ENCODE assay signal across 21 cellular contexts in the genomic region with DNA sequence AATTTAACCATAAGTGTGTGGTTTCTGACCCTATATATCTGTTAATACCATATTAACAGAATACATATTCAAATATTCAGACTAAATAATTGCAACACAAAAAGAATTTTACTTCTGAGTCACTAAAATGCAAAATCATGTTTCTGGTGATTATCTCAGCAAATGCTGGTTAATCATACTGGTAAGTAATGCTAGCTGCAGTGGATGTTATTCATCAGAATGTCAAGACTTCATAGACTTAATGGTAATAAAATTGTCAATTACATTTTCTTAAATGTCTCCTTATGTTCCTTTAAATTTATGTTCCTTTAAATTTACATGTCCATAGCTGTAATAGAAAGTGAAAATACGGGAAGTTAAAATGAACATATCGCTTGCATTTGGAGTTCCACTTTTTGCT.
"Had no signal": no experiment of that assay in that cellular context is flagged by ENCODE, and none has a peak within 500 bp of the region (broad histone marks: within the 10 kb centered on the region; RNA-seq: fewer than 3 reads in every experiment).

No MANE protein-coding gene starts in this region.

- H3K9me3 ChIP-seq: body of pancreas, esophagus squamous epithelium, thyroid gland had no signal

- H3K27me3 Mint-ChIP-seq: activated CD8-positive, alpha-beta T cell treated with anti-CD3 and anti-CD28 coated beads for 36 hours; activated naive CD8-positive, alpha-beta T cell; progenitor cell of endocrine pancreas; stimulated activated naive B cell treated with anti-CD40 and anti-IgM and Interleukin-4, amounts not matched to agents 10 μg/mL and 1 μg/mL and 100 μg/mL, for 72 hours had no signal

- H3K4me1 Mint-ChIP-seq: mesothelial cell of epicardium; nephron progenitor cell; stimulated activated naive B cell treated with anti-CD40 and anti-IgM and Interleukin-4, amounts not matched to agents 10 μg/mL and 1 μg/mL and 100 μg/mL, for 72 hours had no signal

- H3K36me3 Mint-ChIP-seq: activated naive CD8-positive, alpha-beta T cell; mesothelial cell of epicardium had no signal

- H3K4me3 ChIP-seq: body of pancreas, esophagus squamous epithelium, right atrium auricular region, thyroid gland had no signal

- H3K27me3 ChIP-seq: body of pancreas, esophagus squamous epithelium, right atrium auricular region, thyroid gland had no signal

- DNase-seq: activated CD4-positive, alpha-beta T cell treated with anti-CD3 and anti-CD28 coated beads for 48 hours; activated CD8-positive, alpha-beta T cell treated with anti-CD3 and anti-CD28 coated beads for 36 hours; activated gamma-delta T cell; activated T-cell treated with anti-CD3 and anti-CD28 coated beads, Interleukin-2, amount 50 U/mL, for 4 hours; amygdala; body of pancreas; central memory CD4-positive, alpha-beta T cell; cortex of kidney; effector CD4-positive, alpha-beta T cell; esophagus squamous epithelium; foreskin melanocyte; head of caudate nucleus; kidney glomerular epithelial cell; nephron progenitor cell; stimulated activated CD4-positive, alpha-beta T cell treated with anti-CD3 and anti-CD28 coated beads, Interleukin-4, amount 100 ng/mL, for 1 hour; stimulated activated naive B cell treated with anti-CD40 and anti-IgM and Interleukin-4, amounts not matched to agents 10 μg/mL and 1 μg/mL and 100 μg/mL, for 72 hours; thyroid gland had no signal

- H3K4me3 Mint-ChIP-seq: activated CD8-positive, alpha-beta T cell treated with anti-CD3 and anti-CD28 coated beads for 36 hours; activated naive CD8-positive, alpha-beta T cell; activated T-cell treated with anti-CD3 and anti-CD28 coated beads, Interleukin-2, amount 50 U/mL, for 4 hours; mesothelial cell of epicardium; nephron progenitor cell; stimulated activated naive B cell treated with anti-CD40 and anti-IgM and Interleukin-4, amounts not matched to agents 10 μg/mL and 1 μg/mL and 100 μg/mL, for 72 hours had no signal

- ATAC-seq: activated CD8-positive, alpha-beta T cell treated with anti-CD3 and anti-CD28 coated beads for 36 hours; activated T-cell treated with anti-CD3 and anti-CD28 coated beads, Interleukin-2, amount 50 U/mL, for 4 hours; body of pancreas; stimulated activated naive B cell treated with anti-CD40 and anti-IgM and Interleukin-4, amounts not matched to agents 10 μg/mL and 1 μg/mL and 100 μg/mL, for 72 hours had no signal

- H3K36me3 ChIP-seq: esophagus squamous epithelium, right atrium auricular region, thyroid gland had no signal

- H3K9me3 Mint-ChIP-seq: activated CD8-positive, alpha-beta T cell treated with anti-CD3 and anti-CD28 coated beads for 36 hours had no signal

- H3K27ac Mint-ChIP-seq: activated CD8-positive, alpha-beta T cell treated with anti-CD3 and anti-CD28 coated beads for 36 hours; activated naive CD8-positive, alpha-beta T cell; mesothelial cell of epicardium; nephron progenitor cell; progenitor cell of endocrine pancreas; stimulated activated naive B cell treated with anti-CD40 and anti-IgM and Interleukin-4, amounts not matched to agents 10 μg/mL and 1 μg/mL and 100 μg/mL, for 72 hours had no signal

- H3K27ac ChIP-seq: body of pancreas, esophagus squamous epithelium, right atrium auricular region, thyroid gland had no signal

- H3K4me1 ChIP-seq: body of pancreas, esophagus squamous epithelium, right atrium auricular region, thyroid gland had no signal
